Comparison of ENCODE assay signal across 18 cellular contexts in the genomic region with DNA sequence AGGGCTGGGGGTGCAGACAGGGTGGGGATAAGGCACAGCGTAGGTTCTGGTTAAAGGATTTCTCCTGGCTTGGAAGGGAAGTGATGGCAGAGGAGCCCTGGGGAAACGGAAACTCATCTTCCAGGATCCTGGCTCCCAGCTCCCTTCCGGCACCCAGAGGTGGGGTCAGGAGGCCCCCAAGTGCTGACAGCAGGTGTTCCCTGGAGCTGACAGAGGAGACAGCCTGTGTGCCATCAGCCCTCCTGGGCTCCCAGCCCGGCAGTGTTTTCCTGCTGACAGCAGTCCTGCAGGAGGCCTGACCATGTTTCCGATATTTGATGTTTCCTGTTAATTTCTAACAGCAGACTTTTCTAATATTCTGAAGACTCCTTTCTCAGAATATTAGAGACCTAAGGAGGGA.
"Had no signal": no experiment of that assay in that cellular context is flagged by ENCODE, and none has a peak within 500 bp of the region (broad histone marks: within the 10 kb centered on the region; RNA-seq: fewer than 3 reads in every experiment).

No MANE protein-coding gene starts in this region.

- FAIRE-seq: keratinocyte, urothelium cell line had no signal

- H3K4me3 Mint-ChIP-seq: effector memory CD8-positive, alpha-beta T cell; immature natural killer cell; naive thymus-derived CD4-positive, alpha-beta T cell; nephron progenitor cell; type B pancreatic cell had no signal

- H3K36me3 Mint-ChIP-seq: immature natural killer cell; naive thymus-derived CD4-positive, alpha-beta T cell; type B pancreatic cell had no signal

- H3K9me3 Mint-ChIP-seq: type B pancreatic cell had no signal

- H3K4me1 Mint-ChIP-seq: immature natural killer cell had no signal

- H3K4me1 ChIP-seq: esophagus muscularis mucosa, gastrocnemius medialis, left ventricle myocardium inferior, sigmoid colon, thyroid gland had no signal

- DNase-seq: effector memory CD8-positive, alpha-beta T cell; gastrocnemius medialis; immature natural killer cell; left cardiac atrium; left ventricle myocardium inferior; naive thymus-derived CD4-positive, alpha-beta T cell; nephron progenitor cell; sigmoid colon; stimulated activated CD4-positive, alpha-beta T cell treated with anti-CD3 and anti-CD28 coated beads, Interleukin-12 subunit alpha, Interleukin-12 subunit beta, amount 100 ng/mL, for 4 hours; stimulated activated naive CD4-positive, alpha-beta T cell treated with Interleukin-2 at 50 U/mL for 16 hours; thyroid gland had no signal

- H3K27me3 ChIP-seq: sigmoid colon, thyroid gland had no signal

- H3K36me3 ChIP-seq: esophagus muscularis mucosa, gastrocnemius medialis, left ventricle myocardium inferior, sigmoid colon, suprapubic skin, thyroid gland had no signal

- H3K27ac ChIP-seq: epithelial cell of prostate, esophagus muscularis mucosa, gastrocnemius medialis, left ventricle myocardium inferior, sigmoid colon, suprapubic skin, thyroid gland had no signal

- H3K27ac Mint-ChIP-seq: effector memory CD8-positive, alpha-beta T cell; immature natural killer cell; naive thymus-derived CD4-positive, alpha-beta T cell; nephron progenitor cell; type B pancreatic cell had no signal

- H3K9me3 ChIP-seq: esophagus muscularis mucosa, gastrocnemius medialis, left ventricle myocardium inferior, sigmoid colon, suprapubic skin, thyroid gland had no signal

- H3K4me3 ChIP-seq: esophagus muscularis mucosa, gastrocnemius medialis, left ventricle myocardium inferior, sigmoid colon, skin epidermis, suprapubic skin, thyroid gland had no signal
